10 cellular contexts compared by ENCODE assay signal in genomic region chr9:93826209-93826608, GRCh38.
DNase-seq lines count a peak whose midpoint lies in the region; ATAC-seq, FAIRE-seq and TF ChIP-seq lines count a peak whose summit lies in the region.
"Had no signal": no experiment of that assay in that cellular context is flagged by ENCODE, and none has a peak within 500 bp of the region (broad histone marks: within the 10 kb centered on the region; RNA-seq: fewer than 3 reads in every experiment).

No MANE protein-coding gene starts in this region.

- H3K27ac Mint-ChIP-seq in activated T-cell treated with anti-CD3 and anti-CD28 coated beads, Interleukin-2, amount 50 U/mL, for 72 hours: no peak overlapping the region

- H3K36me3 Mint-ChIP-seq in activated T-cell treated with anti-CD3 and anti-CD28 coated beads, Interleukin-2, amount 50 U/mL, for 72 hours (ENCODE audit: insufficient read depth in 2 of 2): no peaks in the 10 kb centered on the region

- H3K36me3 ChIP-seq in HUES6 (ENCODE audit: control insufficient read depth, insufficient read depth, low read length) (no peaks in the 10 kb centered on the region), kidney (ENCODE audit: control insufficient read depth in 1 of 2, insufficient read depth in 2 of 2, low read length in 2 of 2) (no peaks in the 10 kb centered on the region)

- peaks cover 11% of the 10 kb centered on the region for H3K4me1 Mint-ChIP-seq in activated T-cell treated with anti-CD3 and anti-CD28 coated beads, Interleukin-2, amount 50 U/mL, for 72 hours (ENCODE audit: low read depth)

- DNase-seq in activated T-cell treated with anti-CD3 and anti-CD28 coated beads, Interleukin-2, amount 50 U/mL, for 72 hours: peak; percentile 59 to 68
- DNase-seq in kidney (no peak), NCI-H2227 (lab: John Stamatoyannopoulos, UW; ENCODE audit: unreplicated experiment) (no peak), NCI-H146 treated with DMSO at 0.1 percent for 48 hours (lab: John Stamatoyannopoulos, UW; ENCODE audit: unreplicated experiment) (no peak), DMS79 treated with DMSO at 0.1 percent for 48 hours (lab: John Stamatoyannopoulos, UW) (no peak)
- DNase-seq in stimulated activated CD8-positive, alpha-beta memory T cell treated with anti-CD3 and anti-CD28 coated beads, Interleukin-4, amount 100 ng/mL, for 48 hours: peak; percentile 76
- DNase-seq: nucleus accumbens had no signal

- H3K27me3 ChIP-seq in HUES6 (ENCODE audit: control insufficient read depth, insufficient read depth, low read length): peaks cover 39% of the 10 kb centered on the region

- H3K4me3 ChIP-seq in HUES6 (ENCODE audit: low read depth, low read length): peak overlapping the region; percentile 46; the same call in 1 of the 2 replicates
- H3K4me3 ChIP-seq in kidney (ENCODE audit: low read length in 2 of 2): no peak overlapping the region

- peak; percentile 57 to 69 for ATAC-seq in activated T-cell treated with anti-CD3 and anti-CD28 coated beads, Interleukin-2, amount 50 U/mL, for 72 hours (replicated peaks in 1 of 2)
- no peak for ATAC-seq in GM21515 (IDR thresholded peaks at IDR 0.05; ENCODE audit: unreplicated experiment)

- H3K9me3 Mint-ChIP-seq in activated T-cell treated with anti-CD3 and anti-CD28 coated beads, Interleukin-2, amount 50 U/mL, for 72 hours: no peaks in the 10 kb centered on the region

- H3K27ac ChIP-seq in HUES6 (ENCODE audit: low read depth, low read length) (no peak overlapping the region), kidney (ENCODE audit: low read depth in 2 of 2, low read length in 2 of 2) (no peak overlapping the region)

- peaks cover 64% of the 10 kb centered on the region for H3K27me3 Mint-ChIP-seq in activated T-cell treated with anti-CD3 and anti-CD28 coated beads, Interleukin-2, amount 50 U/mL, for 72 hours (ENCODE audit: low read depth)

- intact Hi-C loops in kidney (cut with DNase I): no loop called here

- H3K9ac ChIP-seq in HUES6 (ENCODE audit: low read length): no peak overlapping the region
- H3K9ac ChIP-seq in kidney (ENCODE audit: low read length in 2 of 2): no peak overlapping the region

- H3K4me3 Mint-ChIP-seq in activated T-cell treated with anti-CD3 and anti-CD28 coated beads, Interleukin-2, amount 50 U/mL, for 72 hours: peak overlapping the region; percentile 44 to 64

- H3K9me3 ChIP-seq in HUES6 (ENCODE audit: control insufficient read depth, insufficient read depth, low read depth, low read length) (0 out of 2 replicates have a peak, but pooled peaks cover 4% of the 10 kb centered on the region), kidney (ENCODE audit: control insufficient read depth in 1 of 2, low read length in 2 of 2) (no peaks in the 10 kb centered on the region)

- peak; percentile 26 for TF ChIP-seq CTCF in kidney (IDR thresholded peaks at IDR 0.05; ENCODE audit: borderline replicate concordance, extremely low read depth, insufficient read depth)

- H3K4me1 ChIP-seq in HUES6 (ENCODE audit: control insufficient read depth, insufficient read depth, low read length): peaks cover 10% of the 10 kb centered on the region
- H3K4me1 ChIP-seq in kidney (ENCODE audit: control insufficient read depth in 1 of 2, insufficient read depth in 1 of 2, low read depth in 1 of 2, low read length in 2 of 2): no peaks in the 10 kb centered on the region

- FAIRE-seq in kidney (lab: Jason Lieb, UNC): no peak
- FAIRE-seq: colon had no signal

Comparison
In these comparisons a context has a peak if more than half of its experiments do, and no peak if none do; other contexts are left out.
1. DNase-seq: peak in activated T-cell treated with anti-CD3 and anti-CD28 coated beads, Interleukin-2, amount 50 U/mL, for 72 hours (2 of 2) and stimulated activated CD8-positive, alpha-beta memory T cell treated with anti-CD3 and anti-CD28 coated beads, Interleukin-4, amount 100 ng/mL, for 48 hours (single experiment); none in kidney (single experiment), NCI-H2227 (single experiment), NCI-H146 treated with DMSO at 0.1 percent for 48 hours (single experiment) and DMS79 treated with DMSO at 0.1 percent for 48 hours (single experiment).